8 cellular contexts compared by ENCODE assay signal in the genomic region with DNA sequence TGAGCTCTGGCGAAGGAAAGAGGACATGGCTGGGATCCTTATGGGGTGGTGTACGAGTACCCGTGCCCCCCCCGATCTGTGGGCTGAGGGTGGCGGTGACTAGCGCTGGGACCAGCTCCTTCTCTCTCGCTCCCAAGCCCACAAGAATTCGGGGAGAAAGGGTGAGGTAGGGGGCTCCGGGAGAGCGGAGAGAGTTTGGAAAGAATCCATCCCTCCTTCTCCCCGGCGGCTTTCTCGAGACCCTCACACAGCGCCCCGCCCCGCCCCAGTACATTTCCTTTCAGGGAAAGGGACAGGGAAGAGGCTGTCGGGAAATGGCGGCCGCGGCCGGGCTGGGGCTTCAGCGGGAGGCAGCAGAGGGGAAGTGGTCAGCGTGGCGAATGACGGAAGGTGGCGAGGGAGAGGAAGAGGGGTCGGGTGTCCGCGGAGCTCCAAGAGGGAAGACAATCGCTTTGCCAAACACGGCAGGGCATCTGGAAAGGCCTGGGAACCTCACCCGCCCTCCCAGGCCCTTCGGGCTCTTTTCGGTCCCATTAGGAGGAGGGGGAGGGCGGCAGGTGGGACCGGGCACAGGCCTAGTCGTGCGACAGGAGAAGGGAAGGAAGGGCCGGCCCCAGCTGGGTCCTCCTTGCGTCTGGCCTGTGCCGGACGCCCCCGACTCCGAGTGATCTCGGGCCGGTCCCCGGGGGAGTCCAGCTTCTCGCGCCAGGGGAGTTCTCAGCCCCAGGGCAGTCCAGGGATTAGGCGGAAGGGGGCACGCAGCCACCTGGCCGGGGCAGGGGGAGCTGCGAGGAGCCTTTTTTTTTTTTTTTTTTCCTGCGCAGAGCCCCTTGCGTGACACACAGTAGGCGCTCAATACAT. TPM values are rescaled to one million over a fixed set of nuclear protein-coding genes. Genes with fewer than 3 reads are reported as not detected.
A peak's percentile ranks its signal among the peaks of the same experiment; 100 is the strongest.
DNase-seq lines count a peak whose midpoint lies in the region; ATAC-seq and TF ChIP-seq lines count a peak whose summit lies in the region.

No MANE protein-coding gene starts in this region.

- TF ChIP-seq CTCF in PC-9 (conservative IDR thresholded peaks at IDR 0.05), result no peak

- 0 out of 2 replicates have a peak, but pooled peaks cover 5% of the 10 kb centered on the region for H3K4me1 ChIP-seq in PC-9 (replicated peaks; ENCODE audit: insufficient read depth)

- H4K20me1 ChIP-seq in PC-9 (ENCODE audit: insufficient read depth), result no peaks in the 10 kb centered on the region

- H3K9me2 ChIP-seq in PC-9 (ENCODE audit: insufficient read depth), result no peaks in the 10 kb centered on the region

- TSS peak; percentile 87 for BruUV-seq in PC-9 (replicated peaks; lab: Mats Ljungman, UMichigan)

- H3K27me3 ChIP-seq in PC-9 (ENCODE audit: insufficient read depth, low read depth), result no peaks in the 10 kb centered on the region

- H3K27ac ChIP-seq in PC-9, result 0 out of 2 replicates have a peak overlapping the region, but pooled peaks have one; percentile 37

- H3K79me2 ChIP-seq in PC-9 (ENCODE audit: low read depth), result no peaks in the 10 kb centered on the region

- ATAC-seq in HG02759 (IDR thresholded peaks at IDR 0.05; ENCODE audit: unreplicated experiment) (peak; percentile 54), left cardiac atrium (peak; percentile 85 to 88), GM21367 (IDR thresholded peaks at IDR 0.05; ENCODE audit: unreplicated experiment) (no peak)

- H2AFZ ChIP-seq in PC-9, result peak overlapping the region; percentile 89

- POLR2A ChIA-PET in PC-9 (lab: Charles Lee; ENCODE audit: unreplicated experiment), result interaction anchor here (0.6 kb wide), 1 partner anchor 9 kb away, joined by 8 read pairs; no protein-coding TSS in a partner anchor

- DNase-seq in DMS53 (lab: John Stamatoyannopoulos, UW), result peak; percentile 78
- no peak for DNase-seq in DMS53 treated with DMSO at 0.1 percent for 48 hours (lab: John Stamatoyannopoulos, UW; ENCODE audit: unreplicated experiment)
- peak in 1 of 2 experiments; percentile 39 for DNase-seq in PC-9
- peak; percentile 1 for DNase-seq in amniotic stem cell (lab: John Stamatoyannopoulos, UW)
- DNase-seq in left cardiac atrium, result peak; percentile 80
- DNase-seq in posterior vena cava (ENCODE audit: low spot score), result peak; percentile 90

- H3K9me3 ChIP-seq in PC-9 (ENCODE audit: insufficient read depth, low read depth), result no peaks in the 10 kb centered on the region

- peak overlapping the region; percentile 74 for H3K4me2 ChIP-seq in PC-9

- CTCF ChIA-PET in PC-9 (lab: Charles Lee), result interaction anchor here (0.6 to 1.1 kb wide), 6 partner anchors 27 to 1921 kb away, joined by 3 to 9 read pairs (median 5); partner anchors contain the start of gene RPL36A

- H3K4me3 ChIP-seq in PC-9, result peak overlapping the region; percentile 59; the same call in 1 of the 2 replicates

- no peaks in the 10 kb centered on the region for H3K36me3 ChIP-seq in PC-9 (ENCODE audit: low read depth)

- peaks cover 5% of the 10 kb centered on the region for H3F3A ChIP-seq in PC-9 (ENCODE audit: insufficient read depth, low read depth)

- intact Hi-C loops in PC-9 (cut with micrococcal nuclease; ENCODE audit: unreplicated experiment) (loop anchor here (5.0 to 10.0 kb wide), 2 partner anchors 179 to 667 kb away; no protein-coding TSS in a partner anchor), left cardiac atrium (cut with DNase I) (loop anchor here in 1 of 2 donors (5.0 kb wide), 1 partner anchor 379 kb away; no protein-coding TSS in a partner anchor), posterior vena cava (cut with DNase I) (no loop called here)

RNA-seq across cellular contexts. Expression of gene HNRNPH2, which starts 10.2 kb away (rescaled TPM):
- 61.0 and 72.9 TPM in 2 replicates for total RNA-seq in PC-9 (2021)
- 10 to 100 TPM; 52.7 to 70.6 TPM for total RNA-seq in left cardiac atrium
- 10 to 100 TPM; 50.9 to 54.4 TPM for total RNA-seq in posterior vena cava

RNA-seq across cellular contexts. Expression of gene GLA, which starts 10.5 kb away (rescaled TPM):
- total RNA-seq in PC-9 (2021) (72.2 and 80.5 TPM in 2 replicates), left cardiac atrium (10 to 100 TPM; 17.8 to 23.8 TPM), posterior vena cava (10 to 100 TPM; 20.1 to 24.2 TPM)

RNA-seq across cellular contexts. Expression of gene RPL36A, which starts 27.4 kb away (rescaled TPM):
- 299 and 359 TPM in 2 replicates for total RNA-seq in PC-9 (2021)
- 100 to 1,000 TPM in 1 of 2 donors, 10 to 100 TPM in 1; 98.2 to 109 TPM for total RNA-seq in left cardiac atrium
- 100 to 1,000 TPM; 203 to 225 TPM for total RNA-seq in posterior vena cava

RNA-seq across cellular contexts. Expression of gene BTK, which starts 32.2 kb away (rescaled TPM):
- total RNA-seq in PC-9 (2021), result not detected in 2 replicates
- total RNA-seq in left cardiac atrium, result 1 to 10 TPM; 3.5 to 5.9 TPM
- 10 to 100 TPM in 1 of 2 donors, 1 to 10 TPM in 1; 5.2 to 11.5 TPM for total RNA-seq in posterior vena cava
